ENCODE assay signal across 1 cellular context in genomic region chr1:29240986-29241385, GRCh38.
TF ChIP-seq lines count a peak whose summit lies in the region.

No MANE protein-coding gene starts in this region.

TF ChIP-seq in H1, 55 proteins besides CTCF, POLR2A, EP300 and RAD21:
- TF ChIP-seq BCL11A (IDR thresholded peaks at IDR 0.05; ENCODE audit: low read depth in 2 of 2, low read length in 2 of 2): no peak
- TF ChIP-seq HDAC6 (IDR thresholded peaks at IDR 0.05; ENCODE audit: low read depth, low read length): no peak
- TF ChIP-seq CBX5 (IDR thresholded peaks at IDR 0.05; ENCODE audit: low read depth, low read length): no peak
- no peak for TF ChIP-seq TEAD4 (IDR thresholded peaks at IDR 0.05; ENCODE audit: low read depth, low read length)
- TF ChIP-seq TAF1 (IDR thresholded peaks at IDR 0.05; ENCODE audit: low read depth, low read length): no peak
- no peak for TF ChIP-seq SP2 (IDR thresholded peaks at IDR 0.05; ENCODE audit: low read length)
- TF ChIP-seq GABPA (IDR thresholded peaks at IDR 0.05; ENCODE audit: borderline replicate concordance, insufficient read depth, low read length): no peak
- TF ChIP-seq POU5F1 (IDR thresholded peaks at IDR 0.05; ENCODE audit: low read depth, low read length): no peak
- no peak for TF ChIP-seq NANOG (IDR thresholded peaks at IDR 0.05; ENCODE audit: insufficient read depth, low read depth, low read length, poor library complexity, severe bottlenecking)
